ENCODE assay signal across 29 cellular contexts in the genomic region with DNA sequence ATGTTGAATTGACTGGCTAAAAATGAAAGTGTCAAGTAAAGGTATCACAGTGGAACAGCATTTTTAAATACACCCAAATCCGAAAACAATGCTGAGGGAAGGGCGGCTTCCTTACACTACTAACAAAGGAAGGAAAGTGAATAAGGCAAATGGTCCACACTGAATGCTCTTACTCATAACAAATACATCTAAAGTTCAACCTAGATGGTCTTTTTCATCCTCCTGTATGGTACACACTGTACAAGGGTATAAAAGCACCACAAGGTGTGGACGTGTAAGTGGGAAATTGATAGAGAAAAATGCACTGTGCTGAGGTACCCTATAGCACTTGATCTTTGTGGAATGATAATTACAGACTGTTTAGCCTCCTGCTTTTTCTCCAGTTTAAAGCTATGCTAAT. TPM values are rescaled to one million over a fixed set of nuclear protein-coding genes. Genes with fewer than 3 reads are reported as not detected.
"Had no signal": no experiment of that assay in that cellular context is flagged by ENCODE, and none has a peak within 500 bp of the region (broad histone marks: within the 10 kb centered on the region; RNA-seq: fewer than 3 reads in every experiment).

No MANE protein-coding gene starts in this region.

- H3K27ac ChIP-seq: Peyer's patch, RWPE1 had no signal

- ATAC-seq: activated naive CD4-positive, alpha-beta T cell treated with anti-CD3 and anti-CD28 coated beads, Interleukin-2, amount 50 U/mL, for 72 hours; activated naive CD8-positive, alpha-beta T cell treated with anti-CD3 and anti-CD28 coated beads, Interleukin-2, amount 50 U/mL, for 24 hours; activated T-cell treated with anti-CD3 and anti-CD28 coated beads, Interleukin-2, amount 50 U/mL, for 4 hours had no signal

- H3K9me3 ChIP-seq: MG63, Peyer's patch had no signal

- H3K4me3 ChIP-seq: MG63, Peyer's patch had no signal

- DNase-seq: activated B cell treated with CpG ODN at 0.5 μM for 24 hours; activated CD4-positive, alpha-beta memory T cell treated with anti-CD3 and anti-CD28 coated beads for 36 hours; activated CD4-positive, alpha-beta T cell treated with anti-CD3 and anti-CD28 coated beads for 1 hour; activated CD4-positive, alpha-beta T cell treated with anti-CD3 and anti-CD28 coated beads, Interleukin-2, amount 10 ng/mL, durations not matched to agents 7 days and 5 days; activated CD8-positive, alpha-beta memory T cell treated with anti-CD3 and anti-CD28 coated beads for 24 hours; activated effector memory CD4-positive, alpha-beta T cell treated with anti-CD3 and anti-CD28 coated beads, Interleukin-2, amount 50 U/mL, for 16 hours; activated naive CD4-positive, alpha-beta T cell treated with Interleukin-2 at 50 U/mL for 16 hours; activated naive CD8-positive, alpha-beta T cell treated with anti-CD3 and anti-CD28 coated beads, Interleukin-2, amount 50 U/mL, for 24 hours; activated T-cell treated with anti-CD3 and anti-CD28 coated beads, Interleukin-2, amount 50 U/mL, for 4 hours; amniotic stem cell; MG63; MV-4-11; NCI-H1092 treated with DMSO at 0.1 percent for 48 hours; NCI-H1417 treated with DMSO at 0.1 percent for 48 hours; NCI-H1694; NCI-H2029; NCI-H2107; NCI-H2171 treated with DMSO at 0.1 percent for 48 hours; NCI-H345; NCI-H510A; NCI-H526 treated with DMSO at 0.1 percent for 48 hours; Peyer's patch; SHP77 treated with DMSO at 0.1 percent for 48 hours; T-helper 2 cell; T1000 had no signal

- H3K4me1 ChIP-seq: Peyer's patch had no signal

- H3K36me3 ChIP-seq: MG63, Peyer's patch had no signal

- H3K27me3 ChIP-seq: MG63, Peyer's patch had no signal

- FAIRE-seq: astrocyte, TTC549 had no signal

RNA-seq across cellular contexts. Expression of a gene that starts 7.1 kb away (rescaled TPM):
- total RNA-seq: activated B cell treated with CpG ODN at 0.5 μM for 24 hours; activated CD4-positive, alpha-beta memory T cell treated with anti-CD3 and anti-CD28 coated beads for 36 hours; activated CD4-positive, alpha-beta T cell treated with anti-CD3 and anti-CD28 coated beads, Interleukin-2, amount 10 ng/mL, durations not matched to agents 7 days and 5 days; activated naive CD4-positive, alpha-beta T cell treated with anti-CD3 and anti-CD28 coated beads, Interleukin-2, amount 50 U/mL, for 72 hours; activated T-cell treated with anti-CD3 and anti-CD28 coated beads, Interleukin-2, amount 50 U/mL, for 4 hours had no signal
